In the genomic region with DNA sequence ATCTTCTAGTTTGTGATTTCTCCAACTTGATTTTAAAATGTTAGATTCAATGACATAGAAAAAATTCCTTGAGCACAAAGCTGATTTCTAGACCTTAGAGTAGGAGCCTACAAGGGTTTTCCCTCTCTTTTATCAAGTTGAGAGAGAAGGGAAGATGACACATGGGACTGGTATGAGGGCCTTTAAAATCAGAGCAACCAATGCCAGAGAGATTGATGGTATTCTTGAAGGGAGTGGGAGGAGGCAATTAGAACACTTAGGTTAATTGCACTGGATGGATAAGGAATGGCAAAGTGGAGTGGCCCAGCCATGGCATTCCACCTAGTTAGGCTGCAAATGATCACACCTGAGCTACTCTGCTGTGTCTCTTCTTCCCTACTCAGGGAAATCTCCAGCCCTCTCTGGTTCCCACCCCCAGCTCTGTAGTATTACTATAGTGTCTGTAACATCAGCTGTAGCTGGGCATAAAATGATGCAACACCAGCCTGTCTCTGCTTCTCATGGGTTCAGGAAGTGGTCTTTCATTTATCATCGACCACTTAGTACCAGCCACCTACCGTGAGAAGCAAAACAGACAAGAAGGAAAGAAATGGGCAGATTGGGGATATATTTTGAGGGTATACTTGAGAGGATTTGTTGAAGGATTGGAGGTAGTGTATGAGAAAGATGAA, we compare ENCODE assay signal across 2 cellular contexts.
TF ChIP-seq lines count a peak whose summit lies in the region.

No MANE protein-coding gene starts in this region.

TF ChIP-seq in SK-N-SH treated with all-trans-retinoic acid at 6 μM for 48 hours, 23 proteins besides CTCF, POLR2A, EP300 and RAD21 (continued from another document):
- 0 out of 2 replicates have a peak, but pooled peaks have one; percentile 38 for TF ChIP-seq ISL1 (CRISPR knock-in tag; IDR thresholded peaks at IDR 0.05)

TF ChIP-seq in SK-N-SH, 30 proteins besides CTCF, POLR2A, EP300 and RAD21 (continued from another document):
- TF ChIP-seq, protein P1, sequence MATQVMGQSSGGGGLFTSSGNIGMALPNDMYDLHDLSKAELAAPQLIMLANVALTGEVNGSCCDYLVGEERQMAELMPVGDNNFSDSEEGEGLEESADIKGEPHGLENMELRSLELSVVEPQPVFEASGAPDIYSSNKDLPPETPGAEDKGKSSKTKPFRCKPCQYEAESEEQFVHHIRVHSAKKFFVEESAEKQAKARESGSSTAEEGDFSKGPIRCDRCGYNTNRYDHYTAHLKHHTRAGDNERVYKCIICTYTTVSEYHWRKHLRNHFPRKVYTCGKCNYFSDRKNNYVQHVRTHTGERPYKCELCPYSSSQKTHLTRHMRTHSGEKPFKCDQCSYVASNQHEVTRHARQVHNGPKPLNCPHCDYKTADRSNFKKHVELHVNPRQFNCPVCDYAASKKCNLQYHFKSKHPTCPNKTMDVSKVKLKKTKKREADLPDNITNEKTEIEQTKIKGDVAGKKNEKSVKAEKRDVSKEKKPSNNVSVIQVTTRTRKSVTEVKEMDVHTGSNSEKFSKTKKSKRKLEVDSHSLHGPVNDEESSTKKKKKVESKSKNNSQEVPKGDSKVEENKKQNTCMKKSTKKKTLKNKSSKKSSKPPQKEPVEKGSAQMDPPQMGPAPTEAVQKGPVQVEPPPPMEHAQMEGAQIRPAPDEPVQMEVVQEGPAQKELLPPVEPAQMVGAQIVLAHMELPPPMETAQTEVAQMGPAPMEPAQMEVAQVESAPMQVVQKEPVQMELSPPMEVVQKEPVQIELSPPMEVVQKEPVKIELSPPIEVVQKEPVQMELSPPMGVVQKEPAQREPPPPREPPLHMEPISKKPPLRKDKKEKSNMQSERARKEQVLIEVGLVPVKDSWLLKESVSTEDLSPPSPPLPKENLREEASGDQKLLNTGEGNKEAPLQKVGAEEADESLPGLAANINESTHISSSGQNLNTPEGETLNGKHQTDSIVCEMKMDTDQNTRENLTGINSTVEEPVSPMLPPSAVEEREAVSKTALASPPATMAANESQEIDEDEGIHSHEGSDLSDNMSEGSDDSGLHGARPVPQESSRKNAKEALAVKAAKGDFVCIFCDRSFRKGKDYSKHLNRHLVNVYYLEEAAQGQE (IDR thresholded peaks at IDR 0.05; ENCODE audit: low read depth, low read length) = no peak
- TF ChIP-seq TAF1 (IDR thresholded peaks at IDR 0.05; ENCODE audit: borderline replicate concordance, low read depth, low read length) (no peak), NFIC (IDR thresholded peaks at IDR 0.05; ENCODE audit: borderline replicate concordance) (no peak), YY1 (IDR thresholded peaks at IDR 0.05; ENCODE audit: low read depth) (no peak), FOSL2 (IDR thresholded peaks at IDR 0.05; ENCODE audit: borderline replicate concordance, low read depth) (no peak), RFX5 (IDR thresholded peaks at IDR 0.05; ENCODE audit: low read length) (no peak), CHD2 (IDR thresholded peaks at IDR 0.05; ENCODE audit: low read length, partially characterized antibody) (no peak), GATA2 (CRISPR knock-in tag; IDR thresholded peaks at IDR 0.05) (no peak), MEF2A (IDR thresholded peaks at IDR 0.05; ENCODE audit: borderline replicate concordance, low read depth) (no peak), FOXM1 (IDR thresholded peaks at IDR 0.05; ENCODE audit: low read depth) (no peak), RCOR1 (IDR thresholded peaks at IDR 0.05; ENCODE audit: low read length) (no peak), POLR2AphosphoS5 (IDR thresholded peaks at IDR 0.05; ENCODE audit: low read depth, low read length) (no peak), GABPA (IDR thresholded peaks at IDR 0.05; ENCODE audit: low read depth) (no peak), EZH2phosphoT487 (IDR thresholded peaks at IDR 0.05; ENCODE audit: borderline replicate concordance, low read depth) (no peak), SIN3A (IDR thresholded peaks at IDR 0.05; ENCODE audit: borderline replicate concordance, low read depth, low read length) (no peak)
- TF ChIP-seq, protein P2, sequence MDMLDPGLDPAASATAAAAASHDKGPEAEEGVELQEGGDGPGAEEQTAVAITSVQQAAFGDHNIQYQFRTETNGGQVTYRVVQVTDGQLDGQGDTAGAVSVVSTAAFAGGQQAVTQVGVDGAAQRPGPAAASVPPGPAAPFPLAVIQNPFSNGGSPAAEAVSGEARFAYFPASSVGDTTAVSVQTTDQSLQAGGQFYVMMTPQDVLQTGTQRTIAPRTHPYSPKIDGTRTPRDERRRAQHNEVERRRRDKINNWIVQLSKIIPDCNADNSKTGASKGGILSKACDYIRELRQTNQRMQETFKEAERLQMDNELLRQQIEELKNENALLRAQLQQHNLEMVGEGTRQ (IDR thresholded peaks at IDR 0.05; ENCODE audit: borderline replicate concordance, low read depth, low read length) = no peak
- TF ChIP-seq, protein P3, sequence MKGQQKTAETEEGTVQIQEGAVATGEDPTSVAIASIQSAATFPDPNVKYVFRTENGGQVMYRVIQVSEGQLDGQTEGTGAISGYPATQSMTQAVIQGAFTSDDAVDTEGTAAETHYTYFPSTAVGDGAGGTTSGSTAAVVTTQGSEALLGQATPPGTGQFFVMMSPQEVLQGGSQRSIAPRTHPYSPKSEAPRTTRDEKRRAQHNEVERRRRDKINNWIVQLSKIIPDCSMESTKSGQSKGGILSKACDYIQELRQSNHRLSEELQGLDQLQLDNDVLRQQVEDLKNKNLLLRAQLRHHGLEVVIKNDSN (IDR thresholded peaks at IDR 0.05; ENCODE audit: borderline replicate concordance, low read depth) = no peak
